Comparison of ENCODE assay signal across 30 cellular contexts in genomic region chr21:39084979-39085729, GRCh38.
A peak's percentile ranks its signal among the peaks of the same experiment; 100 is the strongest.
DNase-seq lines count a peak whose midpoint lies in the region; ATAC-seq, FAIRE-seq and TF ChIP-seq lines count a peak whose summit lies in the region.
"Had no signal": no experiment of that assay in that cellular context is flagged by ENCODE, and none has a peak within 500 bp of the region (broad histone marks: within the 10 kb centered on the region; RNA-seq: fewer than 3 reads in every experiment).

No MANE protein-coding gene starts in this region.

- CTCF ChIA-PET in A549 (lab: Yijun Ruan, JAX) (interaction anchor here (1.0 to 2.6 kb wide), 6 partner anchors 10 to 352 kb away, joined by 3 to 11 read pairs (median 4); no protein-coding TSS in a partner anchor), RWPE1 (lab: Yijun Ruan, JAX) (no interaction called here)

- no peaks in the 10 kb centered on the region for H3K27me3 ChIP-seq in hepatocyte
- H3K27me3 ChIP-seq in psoas muscle (ENCODE audit: insufficient read depth in 3 of 3, low read length in 2 of 3), result no peaks in the 10 kb centered on the region
- H3K27me3 ChIP-seq: adrenal gland, ovary, vagina had no signal

- H3K4me1 ChIP-seq in A549 (no peaks in the 10 kb centered on the region), hepatocyte (ENCODE audit: insufficient read depth) (peaks cover 13% of the 10 kb centered on the region), psoas muscle (peaks cover 37% of the 10 kb centered on the region)

- POLR2A ChIA-PET in A549 (lab: Yijun Ruan, JAX), result no interaction called here
- POLR2A ChIA-PET in RWPE1 (lab: Yijun Ruan, JAX; ENCODE audit: low non-redundant PET), result no interaction called here

- H3K36me3 ChIP-seq in hepatocyte (replicated peaks; ENCODE audit: insufficient read depth, low read depth) (no peaks in the 10 kb centered on the region), psoas muscle (ENCODE audit: insufficient read depth in 1 of 2, low read depth in 1 of 2) (no peaks in the 10 kb centered on the region)
- H3K36me3 ChIP-seq: adrenal gland, ovary, vagina had no signal

- no peak overlapping the region for H3K4me2 ChIP-seq in A549
- no peak overlapping the region for H3K4me2 ChIP-seq in hepatocyte

- H2AFZ ChIP-seq in hepatocyte, result no peak overlapping the region

- FAIRE-seq in A549 (lab: Jason Lieb, UNC), result no peak
- FAIRE-seq: endothelial cell of umbilical vein, GM19239, H54, keratinocyte had no signal

- no peaks in the 10 kb centered on the region for H3K9me2 ChIP-seq in hepatocyte (replicated peaks; ENCODE audit: insufficient read depth)

- in situ Hi-C loops in GM13976 (cut with MboI; ENCODE audit: low sequenced_read_pairs, unreplicated experiment), result no loop called here

- H3K9me3 ChIP-seq in A549, result no peaks in the 10 kb centered on the region
- no peaks in the 10 kb centered on the region for H3K9me3 ChIP-seq in hepatocyte (ENCODE audit: low read depth)
- H3K9me3 ChIP-seq in psoas muscle, result no peaks in the 10 kb centered on the region
- H3K9me3 ChIP-seq: adrenal gland, mucosa of descending colon, ovary, vagina had no signal

- WGBS in A549 (ENCODE audit: missing lambda C conversion rate), result 56% methylated on average over 4 of the region's 5 CpGs
- WGBS in hepatocyte (ENCODE audit: low lambda C conversion rate, missing lambda C conversion rate), result 77% methylated on average over 5 of the region's 5 CpGs
- WGBS in psoas muscle, 3 donors, result 72 to 77% (median 73%) methylated on average over 5 of the region's 5 CpGs

- no peaks in the 10 kb centered on the region for H4K20me1 ChIP-seq in hepatocyte (ENCODE audit: insufficient read depth, poor library complexity, severe bottlenecking)

- ATAC-seq in A549 (no peak), psoas muscle (no peak), GM21619 (IDR thresholded peaks at IDR 0.05; ENCODE audit: unreplicated experiment) (no peak), HG03565 (IDR thresholded peaks at IDR 0.05; ENCODE audit: unreplicated experiment) (no peak)
- ATAC-seq: activated CD4-positive, CD25-positive, alpha-beta regulatory T cell treated with anti-CD3 and anti-CD28 coated beads, Interleukin-2, amount 50 U/mL, for 24 hours; activated T-helper 17 cell treated with anti-CD3 and anti-CD28 coated beads, Interleukin-2, amount 50 U/mL, for 72 hours; mucosa of descending colon; natural killer cell treated with Interleukin-12 subunit alpha and Interleukin-12 subunit beta and Interleukin-15 and Interleukin-18, amount 100 ng/mL, for 72 hours; Panc1 had no signal

- TF ChIP-seq CTCF in A549 (IDR thresholded peaks at IDR 0.05) (no peak), RWPE1 (conservative IDR thresholded peaks at IDR 0.05; ENCODE audit: low read depth) (no peak), hepatocyte (IDR thresholded peaks at IDR 0.05; ENCODE audit: poor library complexity) (no peak), psoas muscle (IDR thresholded peaks at IDR 0.05) (no peak), GM13976 (IDR thresholded peaks at IDR 0.05; ENCODE audit: borderline replicate concordance, control extremely low read depth, extremely low read depth, insufficient read depth, missing control alignments) (no peak)

- intact Hi-C loops in psoas muscle (cut with DNase I), result loop anchor here (5.0 to 10.0 kb wide), 3 partner anchors 98 to 178 kb away; no protein-coding TSS in a partner anchor

- DNase-seq in A549 (ENCODE audit: low read depth in 1 of 2, low spot score in 1 of 2), result no peak
- DNase-seq in RWPE1 (ENCODE audit: low spot score), result no peak
- DNase-seq in hepatocyte (ENCODE audit: low spot score), result peak; percentile 66
- no peak for DNase-seq in psoas muscle
- DNase-seq in GM13976 (ENCODE audit: low spot score), result no peak
- DNase-seq in activated CD8-positive, alpha-beta memory T cell treated with anti-CD3 and anti-CD28 coated beads, Interleukin-2, amount 50 U/mL, for 48 hours, result no peak
- DNase-seq: activated CD4-positive, alpha-beta T cell treated with anti-CD3 and anti-CD28 coated beads, Interleukin-2, amount 50 U/mL, for 48 hours; activated CD8-positive, alpha-beta memory T cell treated with anti-CD3 and anti-CD28 coated beads, Interleukin-2, amount 50 U/mL, for 4 hours; activated naive CD4-positive, alpha-beta T cell treated with anti-CD3 and anti-CD28 coated beads, Interleukin-2, amount 10 ng/mL, durations not matched to agents 7 days and 5 days; adrenal gland; cerebellar nuclear complex; mucosa of descending colon; NCI-H1436 treated with DMSO at 0.1 percent for 48 hours; NCI-H2107; ovary; SHP77 treated with DMSO at 0.1 percent for 48 hours; stimulated activated naive CD4-positive, alpha-beta T cell treated with Interleukin-2 at 50 U/mL for 16 hours; T-helper 2 cell had no signal

- no peak for TF ChIP-seq POLR2A in A549 (IDR thresholded peaks at IDR 0.05; ENCODE audit: low read length)

- no peak overlapping the region for H3K27ac ChIP-seq in A549
- H3K27ac ChIP-seq in RWPE1, result peak overlapping the region; percentile 94
- peak overlapping the region; percentile 37 for H3K27ac ChIP-seq in hepatocyte
- peak overlapping the region; percentile 47 for H3K27ac ChIP-seq in psoas muscle
- H3K27ac ChIP-seq: adrenal gland, ovary had no signal

- TF ChIP-seq EP300 in A549 (IDR thresholded peaks at IDR 0.05), result no peak

- no peak overlapping the region for H3K4me3 ChIP-seq in A549
- H3K4me3 ChIP-seq in hepatocyte, result no peak overlapping the region
- H3K4me3 ChIP-seq in psoas muscle, result no peak overlapping the region
- H3K4me3 ChIP-seq: adrenal gland, mucosa of descending colon, ovary, skin epidermis, vagina had no signal

- H3K79me2 ChIP-seq in hepatocyte, result no peaks in the 10 kb centered on the region

- TF ChIP-seq RAD21 in A549 (conservative IDR thresholded peaks at IDR 0.05 in 1 of 2, IDR thresholded peaks at IDR 0.05 in 1 of 2), result no peak

TF ChIP-seq in A549, 52 proteins besides CTCF, POLR2A, EP300 and RAD21:
- TF ChIP-seq HOXB5 (CRISPR knock-in tag; IDR thresholded peaks at IDR 0.05) (no peak), MAFK (IDR thresholded peaks at IDR 0.05; ENCODE audit: partially characterized antibody) (peak; percentile 82)

Comparison
In these comparisons a context has a peak if more than half of its experiments do, and no peak if none do; other contexts are left out.
1. H3K27ac ChIP-seq: peak in RWPE1 (single experiment), hepatocyte (single experiment) and psoas muscle (single experiment); none in A549 (0 of 2).